ENCODE assay signal across 25 cellular contexts in genomic region chr2:134089454-134089853, GRCh38.
DNase-seq lines count a peak whose midpoint lies in the region; ATAC-seq, FAIRE-seq and TF ChIP-seq lines count a peak whose summit lies in the region.
"Had no signal": no experiment of that assay in that cellular context is flagged by ENCODE, and none has a peak within 500 bp of the region (broad histone marks: within the 10 kb centered on the region; RNA-seq: fewer than 3 reads in every experiment).

No MANE protein-coding gene starts in this region.

- no peak for TF ChIP-seq RAD21 in GM12878 (IDR thresholded peaks at IDR 0.05; ENCODE audit: insufficient read depth, low read depth, low read length)

- CTCF ChIA-PET in GM12878 (lab: Yijun Ruan, JAX) = interaction anchor here (1.1 kb wide), 1 partner anchor 322 kb away, joined by 3 read pairs; no protein-coding TSS in a partner anchor

- no peak overlapping the region for H3K4me3 Mint-ChIP-seq in stimulated activated naive CD8-positive, alpha-beta T cell treated with anti-CD3 and anti-CD28 coated beads, Interleukin-15, amount 100 ng/mL, for 72 hours
- H3K4me3 Mint-ChIP-seq in naive thymus-derived CD8-positive, alpha-beta T cell = no peak overlapping the region
- H3K4me3 Mint-ChIP-seq: CD4-positive, alpha-beta T cell had no signal

- no peak overlapping the region for H2AFZ ChIP-seq in GM12878 (ENCODE audit: control insufficient read depth, low read depth, low read length)
- H2AFZ ChIP-seq: GM23248 had no signal

- no peaks in the 10 kb centered on the region for H3K4me1 Mint-ChIP-seq in stimulated activated naive CD8-positive, alpha-beta T cell treated with anti-CD3 and anti-CD28 coated beads, Interleukin-15, amount 100 ng/mL, for 72 hours
- H3K4me1 Mint-ChIP-seq in naive thymus-derived CD8-positive, alpha-beta T cell = no peaks in the 10 kb centered on the region

- no peak for TF ChIP-seq CTCF in GM12878 (IDR thresholded peaks at IDR 0.05 in 2 of 3, conservative IDR thresholded peaks at IDR 0.05 in 1 of 3; ENCODE audit: control insufficient read depth in 2 of 3, extremely low read depth in 1 of 3, insufficient read depth in 1 of 3, low read depth in 3 of 3, low read length in 3 of 3)

- H3K79me2 ChIP-seq in GM12878 (ENCODE audit: control insufficient read depth, insufficient read depth, low read length) = no peaks in the 10 kb centered on the region

- no peak for DNase-seq in stimulated activated naive CD8-positive, alpha-beta T cell treated with anti-CD3 and anti-CD28 coated beads, Interleukin-15, Interleukin-2, amounts not matched to agents 100 U/mL and 50 U/mL, for 24 hours
- DNase-seq in stimulated activated naive CD8-positive, alpha-beta T cell treated with anti-CD3 and anti-CD28 coated beads, Interleukin-15, amount 100 ng/mL, for 72 hours = no peak
- DNase-seq in GM12878 (ENCODE audit: low read depth, low spot score) = no peak
- DNase-seq in left colon = no peak
- no peak for DNase-seq in SHP77 treated with DMSO at 0.1 percent for 48 hours (lab: John Stamatoyannopoulos, UW)
- no peak for DNase-seq in T1000 (lab: John Stamatoyannopoulos, UW)
- no peak for DNase-seq in naive thymus-derived CD8-positive, alpha-beta T cell
- DNase-seq: AML-193; CD4-positive, alpha-beta T cell; DMS79 treated with DMSO at 0.1 percent for 48 hours; GM23248; H7; IMR-90; KG1; MM.1S; NCI-H1694 treated with DMSO at 0.1 percent for 48 hours; NCI-H2081; NCI-H226; NCI-H510A; NCI-H69; SHP77 had no signal

- in situ Hi-C loops in GM12878 (cut with MboI) = no loop called here

- H3K36me3 Mint-ChIP-seq in naive thymus-derived CD8-positive, alpha-beta T cell = no peaks in the 10 kb centered on the region

- H3K9ac ChIP-seq in GM12878 (ENCODE audit: control insufficient read depth, insufficient read depth, low read length) = no peak overlapping the region
- H3K9ac ChIP-seq: BLaER1 treated with 17β-estradiol and CSF1 and Interleukin-3, amounts not matched to agents 10 nM and 100 nM; GM23248 had no signal

- H3K9me3 ChIP-seq in GM12878 (replicated peaks; ENCODE audit: control insufficient read depth, insufficient read depth, low read length) = no peaks in the 10 kb centered on the region

- no peaks in the 10 kb centered on the region for H3K9me3 Mint-ChIP-seq in stimulated activated naive CD8-positive, alpha-beta T cell treated with anti-CD3 and anti-CD28 coated beads, Interleukin-15, amount 100 ng/mL, for 72 hours
- H3K9me3 Mint-ChIP-seq in naive thymus-derived CD8-positive, alpha-beta T cell = peaks cover 0 to 2% (median 0%) of the 10 kb centered on the region in 9 donors
- H3K9me3 Mint-ChIP-seq: CD4-positive, alpha-beta T cell had no signal

- H3K27ac Mint-ChIP-seq in stimulated activated naive CD8-positive, alpha-beta T cell treated with anti-CD3 and anti-CD28 coated beads, Interleukin-15, amount 100 ng/mL, for 72 hours = no peak overlapping the region
- no peak overlapping the region for H3K27ac Mint-ChIP-seq in naive thymus-derived CD8-positive, alpha-beta T cell
- H3K27ac Mint-ChIP-seq: CD4-positive, alpha-beta T cell had no signal

- H3K4me3 ChIP-seq in GM12878 = no peak overlapping the region
- H3K4me3 ChIP-seq: BLaER1 treated with 17β-estradiol and CSF1 and Interleukin-3, amounts not matched to agents 10 nM and 100 nM; GM23248 had no signal

- no peak for TF ChIP-seq POLR2A in GM12878 (IDR thresholded peaks at IDR 0.05; ENCODE audit: low read depth, low read length)

- POLR2A ChIA-PET in GM12878 (lab: Charles Lee) = no interaction called here
- POLR2A ChIA-PET in naive thymus-derived CD8-positive, alpha-beta T cell (lab: Charles Lee) = no interaction called here

- H3K4me2 ChIP-seq in GM12878 (ENCODE audit: control insufficient read depth, insufficient read depth) = no peak overlapping the region
- H3K4me2 ChIP-seq: BLaER1 treated with 17β-estradiol and CSF1 and Interleukin-3, amounts not matched to agents 10 nM and 100 nM had no signal

- no peaks in the 10 kb centered on the region for H3K4me1 ChIP-seq in GM12878 (ENCODE audit: control insufficient read depth, insufficient read depth, low read length)
- H3K4me1 ChIP-seq: BLaER1 treated with 17β-estradiol and CSF1 and Interleukin-3, amounts not matched to agents 10 nM and 100 nM had no signal

- RAD21 ChIA-PET in GM12878 (lab: Charles Lee; ENCODE audit: unreplicated experiment) = interaction anchor here (1.0 to 1.2 kb wide), 2 partner anchors 13 to 203 kb away, joined by 3 to 4 read pairs; no protein-coding TSS in a partner anchor

- no peaks in the 10 kb centered on the region for H4K20me1 ChIP-seq in GM12878 (ENCODE audit: control insufficient read depth, insufficient read depth)
- H4K20me1 ChIP-seq: BLaER1 treated with 17β-estradiol and CSF1 and Interleukin-3, amounts not matched to agents 10 nM and 100 nM had no signal

- no peaks in the 10 kb centered on the region for H3K27me3 ChIP-seq in GM12878 (replicated peaks in 1 of 2; ENCODE audit: control insufficient read depth in 2 of 2, insufficient read depth in 2 of 2, low read length in 1 of 2)
- H3K27me3 ChIP-seq: BLaER1 treated with 17β-estradiol and CSF1 and Interleukin-3, amounts not matched to agents 10 nM and 100 nM had no signal

- 0% methylated on average over 2 of the region's 2 CpGs for WGBS in GM12878 (ENCODE audit: insufficient coverage, insufficient replicate concordance, low lambda C conversion rate, missing lambda C conversion rate)

- no peaks in the 10 kb centered on the region for H3K36me3 ChIP-seq in GM12878 (ENCODE audit: control insufficient read depth in 2 of 2, insufficient read depth in 2 of 2, low read length in 1 of 2)
- H3K36me3 ChIP-seq: BLaER1 treated with 17β-estradiol and CSF1 and Interleukin-3, amounts not matched to agents 10 nM and 100 nM had no signal

- BruUV-seq in GM12878 (replicated peaks; lab: Mats Ljungman, UMichigan) = no TSS peak

- H3K27me3 Mint-ChIP-seq in stimulated activated naive CD8-positive, alpha-beta T cell treated with anti-CD3 and anti-CD28 coated beads, Interleukin-15, amount 100 ng/mL, for 72 hours = no peaks in the 10 kb centered on the region
- peaks cover 0 to 9% (median 7%) of the 10 kb centered on the region in 5 donors for H3K27me3 Mint-ChIP-seq in naive thymus-derived CD8-positive, alpha-beta T cell

- peak; percentile 28 for ATAC-seq in stimulated activated naive CD8-positive, alpha-beta T cell treated with anti-CD3 and anti-CD28 coated beads, Interleukin-15, Interleukin-2, amounts not matched to agents 100 U/mL and 50 U/mL, for 24 hours
- ATAC-seq in stimulated activated naive CD8-positive, alpha-beta T cell treated with anti-CD3 and anti-CD28 coated beads, Interleukin-15, amount 100 ng/mL, for 72 hours = no peak
- ATAC-seq in GM12878 (peak; percentile 51), left colon (peak; percentile 26)
- no peak for ATAC-seq in naive thymus-derived CD8-positive, alpha-beta T cell
- ATAC-seq: Panc1 had no signal

- intact Hi-C loops in GM12878 (cut with micrococcal nuclease; ENCODE audit: unreplicated experiment) (no loop called here), left colon (cut with DNase I, micrococcal nuclease) (no loop called here)

- SMC1A ChIA-PET in GM12878 (lab: Charles Lee; ENCODE audit: uncharacterized antibody, unreplicated experiment) = interaction anchor here (0.8 to 1.4 kb wide), 2 partner anchors 12 to 334 kb away, joined by 3 read pairs; no protein-coding TSS in a partner anchor

- no peak for TF ChIP-seq EP300 in GM12878 (IDR thresholded peaks at IDR 0.05; ENCODE audit: borderline replicate concordance in 1 of 2, control insufficient read depth in 1 of 2, low read depth in 2 of 2, low read length in 2 of 2)

- no peak overlapping the region for H3K27ac ChIP-seq in GM12878 (ENCODE audit: control insufficient read depth, insufficient read depth)
- H3K27ac ChIP-seq: BLaER1 treated with 17β-estradiol and CSF1 and Interleukin-3, amounts not matched to agents 10 nM and 100 nM; GM23248; RWPE1 had no signal

- no peak for FAIRE-seq in GM12878 (lab: Jason Lieb, UNC)
- FAIRE-seq: A204.1 had no signal

TF ChIP-seq in GM12878, 131 proteins besides CTCF, POLR2A, EP300 and RAD21:
- TF ChIP-seq TAF1 (IDR thresholded peaks at IDR 0.05; ENCODE audit: borderline replicate concordance, low read depth, low read length) (no peak), NR2C2 (IDR thresholded peaks at IDR 0.05; ENCODE audit: borderline replicate concordance, control insufficient read depth, insufficient read length, low read depth) (no peak), LARP7 (IDR thresholded peaks at IDR 0.05) (no peak), CBX5 (IDR thresholded peaks at IDR 0.05; ENCODE audit: low read depth) (no peak), ZBTB40 (IDR thresholded peaks at IDR 0.05; ENCODE audit: borderline replicate concordance) (no peak)

Comparison
In these comparisons a context has a peak if more than half of its experiments do, and no peak if none do; other contexts are left out.
1. ATAC-seq: peak in stimulated activated naive CD8-positive, alpha-beta T cell treated with anti-CD3 and anti-CD28 coated beads, Interleukin-15, Interleukin-2, amounts not matched to agents 100 U/mL and 50 U/mL, for 24 hours (single experiment), GM12878 (single experiment) and left colon (single experiment); none in stimulated activated naive CD8-positive, alpha-beta T cell treated with anti-CD3 and anti-CD28 coated beads, Interleukin-15, amount 100 ng/mL, for 72 hours (single experiment) and naive thymus-derived CD8-positive, alpha-beta T cell (0 of 2).